ENCODE assay signal across 1 cellular context in the genomic region with DNA sequence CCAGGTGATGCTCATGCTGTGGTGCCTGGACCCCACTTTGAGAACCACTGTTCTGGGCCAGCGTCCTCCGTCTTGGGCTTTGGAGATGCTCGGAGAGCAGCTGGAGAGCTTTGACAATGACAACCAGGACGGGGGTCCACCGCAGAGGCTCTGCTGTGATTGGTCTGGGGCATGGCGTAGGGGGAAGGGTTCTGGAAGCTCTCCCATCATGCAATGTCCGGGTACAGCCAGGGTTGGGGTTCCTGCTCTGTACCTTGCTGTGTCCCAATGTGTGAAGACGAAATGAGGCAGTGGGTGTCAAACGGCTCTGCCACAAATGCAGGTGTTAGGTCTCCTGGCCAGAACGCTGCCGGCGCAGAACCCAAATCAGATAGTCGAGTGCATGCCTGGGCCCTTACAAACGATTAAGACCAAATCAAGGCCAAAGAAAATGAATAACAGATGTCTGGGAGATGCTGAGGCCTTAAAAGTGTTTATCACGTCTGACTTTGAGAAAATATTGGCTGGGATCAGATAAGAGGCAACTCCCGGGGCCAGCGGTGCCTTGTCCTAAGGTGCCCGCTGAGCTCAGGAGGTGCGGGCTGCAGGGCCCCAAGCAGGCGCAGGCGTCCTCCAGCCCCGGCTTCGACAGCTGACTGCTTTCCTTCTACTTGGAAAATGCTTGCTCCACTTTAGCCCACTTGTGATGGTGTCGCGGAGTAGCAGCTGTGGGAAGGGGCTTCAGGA.
TF ChIP-seq lines count a peak whose summit lies in the region.

No MANE protein-coding gene starts in this region.

TF ChIP-seq in K562, 482 proteins besides CTCF, POLR2A, EP300 and RAD21:
- no peak for TF ChIP-seq ZNF277 (CRISPR knock-in tag; IDR thresholded peaks at IDR 0.05; ENCODE audit: borderline replicate concordance)
- no peak for TF ChIP-seq ZNF436 (CRISPR knock-in tag; IDR thresholded peaks at IDR 0.05)
- TF ChIP-seq NRF1 (conservative IDR thresholded peaks at IDR 0.05 in 1 of 2, IDR thresholded peaks at IDR 0.05 in 1 of 2), result peak; percentile 14 to 37; a peak in 2 of 4 replicates
- no peak for TF ChIP-seq HDAC1 (IDR thresholded peaks at IDR 0.05)
